ENCODE assay signal across 31 cellular contexts in the genomic region with DNA sequence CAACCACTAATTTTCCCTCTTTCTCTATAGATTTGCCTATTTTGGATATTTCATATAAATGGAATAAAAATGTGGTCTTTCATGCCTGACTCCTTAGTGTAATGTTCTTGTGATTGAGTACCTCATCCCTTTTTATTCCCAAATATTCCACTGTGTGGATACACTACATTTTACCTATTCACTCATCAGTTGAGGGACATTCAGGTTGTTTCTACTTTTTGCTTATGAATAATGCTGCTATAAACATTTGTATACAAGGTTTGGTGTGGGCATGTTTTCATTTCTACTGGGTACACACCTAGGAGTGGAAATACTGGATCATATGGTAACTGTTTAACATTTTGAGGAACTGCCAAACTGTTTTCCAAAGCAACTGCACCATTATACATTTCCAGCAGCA. TPM values are rescaled to one million over a fixed set of nuclear protein-coding genes. Genes with fewer than 3 reads are reported as not detected.
DNase-seq lines count a peak whose midpoint lies in the region; ATAC-seq, FAIRE-seq and TF ChIP-seq lines count a peak whose summit lies in the region.
"Had no signal": no experiment of that assay in that cellular context is flagged by ENCODE, and none has a peak within 500 bp of the region (broad histone marks: within the 10 kb centered on the region; RNA-seq: fewer than 3 reads in every experiment).

No MANE protein-coding gene starts in this region.

- H3F3A ChIP-seq in GM23248 (ENCODE audit: insufficient read depth), result peaks cover 51% of the 10 kb centered on the region

- no peak for TF ChIP-seq RAD21 in K562 (CRISPR knock-in tag; conservative IDR thresholded peaks at IDR 0.05 in 1 of 2, IDR thresholded peaks at IDR 0.05 in 1 of 2)

- H2AFZ ChIP-seq in GM23248, result no peak overlapping the region
- no peak overlapping the region for H2AFZ ChIP-seq in K562 (ENCODE audit: low read depth, low read length)

- H3K79me2 ChIP-seq in GM23248 (ENCODE audit: insufficient read depth) (peaks cover 86% of the 10 kb centered on the region), K562 (ENCODE audit: control insufficient read depth, insufficient read depth, low read length) (peaks cover 98% of the 10 kb centered on the region)

- intact Hi-C loops in K562 (cut with micrococcal nuclease), result no loop called here

- H3K4me3 ChIP-seq in GM23248, result no peak overlapping the region
- no peak overlapping the region for H3K4me3 ChIP-seq in K562
- no peak overlapping the region for H3K4me3 ChIP-seq in tibial nerve
- H3K4me3 ChIP-seq: esophagus muscularis mucosa, ovary, thyroid gland had no signal

- TF ChIP-seq POLR2A in K562 (conservative IDR thresholded peaks at IDR 0.05) (no peak), tibial nerve (IDR thresholded peaks at IDR 0.05) (no peak)

- no peaks in the 10 kb centered on the region for H3K9me3 ChIP-seq in GM23248 (ENCODE audit: low read depth)
- no peaks in the 10 kb centered on the region for H3K9me3 ChIP-seq in K562 (replicated peaks; ENCODE audit: control insufficient read depth, insufficient read depth, low read depth, low read length)
- H3K9me3 ChIP-seq in tibial nerve, result no peaks in the 10 kb centered on the region
- H3K9me3 ChIP-seq: esophagus muscularis mucosa, ovary, thyroid gland had no signal

- in situ Hi-C loops in GM23248 (cut with MboI) (no loop called here), K562 (cut with MboI) (loop anchor here (25.0 kb wide), 1 partner anchor 269 kb away; a partner anchor contains a TSS)

- H3K9me2 ChIP-seq in GM23248 (ENCODE audit: insufficient read depth), result no peaks in the 10 kb centered on the region

- CTCF ChIA-PET in K562 (lab: Yijun Ruan, JAX; ENCODE audit: low intra/inter-chr PET ratio), result no interaction called here

- H4K20me1 ChIP-seq in GM23248 (ENCODE audit: insufficient read depth) (peaks cover 5% of the 10 kb centered on the region; the same call in 1 of the 2 replicates), K562 (replicated peaks; ENCODE audit: control insufficient read depth, insufficient read depth, low read length) (no peaks in the 10 kb centered on the region)

- no peak for FAIRE-seq in K562 (lab: Jason Lieb, UNC)
- FAIRE-seq: bronchial epithelial cell, colon, frontal cortex had no signal

- peaks cover 61% of the 10 kb centered on the region for H3K4me1 Mint-ChIP-seq in activated T-cell treated with anti-CD3 and anti-CD28 coated beads, Interleukin-2, amount 50 U/mL, for 24 hours (ENCODE audit: low read depth)
- peaks cover 71% of the 10 kb centered on the region for H3K4me1 Mint-ChIP-seq in stimulated activated memory B cell treated with anti-CD40 and anti-IgM and Interleukin-4, amounts not matched to agents 10 μg/mL and 1 μg/mL and 100 μg/mL, for 72 hours

- TF ChIP-seq EP300 in K562 (IDR thresholded peaks at IDR 0.05; ENCODE audit: low read length), result no peak
- TF ChIP-seq EP300 in tibial nerve (IDR thresholded peaks at IDR 0.05), result no peak

- H3K4me2 ChIP-seq in GM23248 (ENCODE audit: unreplicated experiment) (peak overlapping the region; percentile 3), K562 (ENCODE audit: insufficient read depth, low read length) (no peak overlapping the region)

- no TSS peak for BruUV-seq in K562 (replicated peaks; lab: Mats Ljungman, UMichigan)

- H3K4me1 ChIP-seq in GM23248 (ENCODE audit: insufficient read depth) (peaks cover 50% of the 10 kb centered on the region), K562 (replicated peaks in 1 of 2; ENCODE audit: control insufficient read depth in 2 of 2, insufficient read depth in 2 of 2, low read length in 2 of 2) (peaks cover 11 to 40% of the 10 kb centered on the region in 2 experiments; a peak in 4 of 5 replicates), tibial nerve (peaks cover 0 to 76% (median 36%) of the 10 kb centered on the region in 4 donors)

- H3K27ac ChIP-seq in GM23248 (no peak overlapping the region), K562 (ENCODE audit: extremely low read depth, low read depth, low read length) (no peak overlapping the region), tibial nerve (no peak overlapping the region)
- H3K27ac ChIP-seq: ovary had no signal

- no peak for TF ChIP-seq CTCF in K562 (IDR thresholded peaks at IDR 0.05 in 2 of 3, conservative IDR thresholded peaks at IDR 0.05 in 1 of 3; ENCODE audit: insufficient read depth in 2 of 3, low read depth in 1 of 3, low read length in 3 of 3)
- TF ChIP-seq CTCF in tibial nerve (IDR thresholded peaks at IDR 0.05), result no peak

- H3K9me1 ChIP-seq in K562 (ENCODE audit: control insufficient read depth, insufficient read depth, low read length), result no peaks in the 10 kb centered on the region

- no peak overlapping the region for H3K4me3 Mint-ChIP-seq in activated T-cell treated with anti-CD3 and anti-CD28 coated beads, Interleukin-2, amount 50 U/mL, for 24 hours
- no peak overlapping the region for H3K4me3 Mint-ChIP-seq in stimulated activated memory B cell treated with anti-CD40 and anti-IgM and Interleukin-4, amounts not matched to agents 10 μg/mL and 1 μg/mL and 100 μg/mL, for 72 hours
- H3K4me3 Mint-ChIP-seq: activated CD4-positive, alpha-beta memory T cell treated with anti-CD3 and anti-CD28 coated beads for 36 hours; endodermal cell; H9; immature natural killer cell had no signal

- 0 out of 2 replicates have a peak, but pooled peaks cover 2% of the 10 kb centered on the region for H3K36me3 ChIP-seq in GM23248 (ENCODE audit: low read depth)
- no peaks in the 10 kb centered on the region; the same call in 2 of the 3 replicates for H3K36me3 ChIP-seq in K562 (ENCODE audit: control insufficient read depth, insufficient read depth, low read length)
- no peaks in the 10 kb centered on the region for H3K36me3 ChIP-seq in tibial nerve
- H3K36me3 ChIP-seq: esophagus muscularis mucosa, ovary, thyroid gland had no signal

- H3K9ac ChIP-seq in GM23248 (no peak overlapping the region), K562 (ENCODE audit: insufficient read depth in 1 of 2, low read depth in 2 of 2, low read length in 2 of 2) (no peak overlapping the region)

- ATAC-seq in K562 (no peak), HG03378 (IDR thresholded peaks at IDR 0.05; ENCODE audit: unreplicated experiment) (no peak)
- ATAC-seq in stimulated activated memory B cell treated with anti-CD40 and anti-IgM and Interleukin-4, amounts not matched to agents 10 μg/mL and 1 μg/mL and 100 μg/mL, for 72 hours, result no peak
- ATAC-seq: left lobe of liver, PC-3 had no signal

- DNase-seq in activated T-cell treated with anti-CD3 and anti-CD28 coated beads, Interleukin-2, amount 50 U/mL, for 24 hours, result no peak
- DNase-seq in activated T-cell treated with anti-CD3 and anti-CD28 coated beads, Interleukin-2, amount 50 U/mL, for 1 hour, result no peak
- DNase-seq in GM23248, result no peak
- no peak for DNase-seq in K562 (ENCODE audit: extremely low read depth in 1 of 4, low spot score in 3 of 4)
- DNase-seq in tibial nerve (ENCODE audit: low spot score in 2 of 2), result no peak
- DNase-seq in NK-92 treated with Interleukin-12 subunit alpha and Interleukin-12 subunit beta, amount 100 ng/mL, for 24 hours (lab: John Stamatoyannopoulos, UW), result no peak
- DNase-seq: 8988T; activated CD4-positive, alpha-beta memory T cell treated with anti-CD3 and anti-CD28 coated beads for 36 hours; amniotic stem cell; endodermal cell; H9; hippocampal formation; immature natural killer cell; naive B cell; NCI-H1417; NCI-H2081; NCI-H446; NCI-H82; ovary; PC-3; SHP77; stimulated activated CD4-positive, alpha-beta T cell treated with anti-CD3 and anti-CD28 coated beads, Interleukin-4, amount 100 ng/mL, for 4 hours; stimulated activated naive CD4-positive, alpha-beta T cell treated with Interleukin-2 at 50 U/mL for 16 hours; thyroid gland had no signal

- H3K27ac Mint-ChIP-seq in activated T-cell treated with anti-CD3 and anti-CD28 coated beads, Interleukin-2, amount 50 U/mL, for 24 hours, result peak overlapping the region; percentile 11
- peak overlapping the region; percentile 0 for H3K27ac Mint-ChIP-seq in stimulated activated memory B cell treated with anti-CD40 and anti-IgM and Interleukin-4, amounts not matched to agents 10 μg/mL and 1 μg/mL and 100 μg/mL, for 72 hours
- H3K27ac Mint-ChIP-seq: activated CD4-positive, alpha-beta memory T cell treated with anti-CD3 and anti-CD28 coated beads for 36 hours; endodermal cell; H9; immature natural killer cell had no signal

- H3K27me3 ChIP-seq in GM23248 (replicated peaks; ENCODE audit: insufficient read depth), result no peaks in the 10 kb centered on the region
- H3K27me3 ChIP-seq in K562 (ENCODE audit: control insufficient read depth in 2 of 2, insufficient read depth in 2 of 2, low read length in 2 of 2), result no peaks in the 10 kb centered on the region
- no peaks in the 10 kb centered on the region for H3K27me3 ChIP-seq in tibial nerve
- H3K27me3 ChIP-seq: esophagus muscularis mucosa, ovary, thyroid gland had no signal

- no peaks in the 10 kb centered on the region for H3K27me3 Mint-ChIP-seq in activated T-cell treated with anti-CD3 and anti-CD28 coated beads, Interleukin-2, amount 50 U/mL, for 24 hours
- no peaks in the 10 kb centered on the region for H3K27me3 Mint-ChIP-seq in stimulated activated memory B cell treated with anti-CD40 and anti-IgM and Interleukin-4, amounts not matched to agents 10 μg/mL and 1 μg/mL and 100 μg/mL, for 72 hours
- H3K27me3 Mint-ChIP-seq: activated CD4-positive, alpha-beta memory T cell treated with anti-CD3 and anti-CD28 coated beads for 36 hours had no signal

- H3K36me3 Mint-ChIP-seq in activated T-cell treated with anti-CD3 and anti-CD28 coated beads, Interleukin-2, amount 50 U/mL, for 24 hours (ENCODE audit: low read depth), result peaks cover 16% of the 10 kb centered on the region
- peaks cover 6% of the 10 kb centered on the region for H3K36me3 Mint-ChIP-seq in stimulated activated memory B cell treated with anti-CD40 and anti-IgM and Interleukin-4, amounts not matched to agents 10 μg/mL and 1 μg/mL and 100 μg/mL, for 72 hours
- H3K36me3 Mint-ChIP-seq: immature natural killer cell had no signal

- POLR2A ChIA-PET in K562 (lab: Yijun Ruan, JAX), result no interaction called here

- no peaks in the 10 kb centered on the region for H3K9me3 Mint-ChIP-seq in activated T-cell treated with anti-CD3 and anti-CD28 coated beads, Interleukin-2, amount 50 U/mL, for 24 hours
- no peaks in the 10 kb centered on the region for H3K9me3 Mint-ChIP-seq in stimulated activated memory B cell treated with anti-CD40 and anti-IgM and Interleukin-4, amounts not matched to agents 10 μg/mL and 1 μg/mL and 100 μg/mL, for 72 hours
- H3K9me3 Mint-ChIP-seq: activated CD4-positive, alpha-beta memory T cell treated with anti-CD3 and anti-CD28 coated beads for 36 hours; endodermal cell; H9; immature natural killer cell had no signal

RNA-seq across cellular contexts. Expression of a gene that starts 5.1 kb away (rescaled TPM):
- 7.5 and 11.8 TPM in 2 replicates for total RNA-seq in GM23248 (2014; rRNA removed; shearing (Covaris generic))
- polyA plus RNA-seq in GM23248 (2016; fragmentation: Nextera tagmentation; extraction: Ambion mirVana) (13.4 and 14.0 TPM in 2 replicates), K562 (2011; rRNA removed) (4.7 and 7.9 TPM in 2 replicates), K562 (2014; fragmentation: Illumina TruSeq; extraction: Trizol) (11.3 and 12.2 TPM in 2 replicates), K562 (2014; fragmentation: Nextera tagmentation; extraction: Ambion mirVana) (1 to 10 TPM; 5.5 to 6.1 TPM), K562 (2014; rRNA removed) (10.0 and 11.2 TPM in 2 replicates)
- total RNA-seq in K562 (2011; cell fraction: chromatin; rRNA removed; ENCODE audit: low replicate concordance), result 1.9 and 5.9 TPM in 2 replicates
- total RNA-seq in K562 (2011; cell fraction: nucleolus; rRNA removed), result 1.5 and 1.6 TPM in 2 replicates
- total RNA-seq in K562 (2011; cell fraction: nucleoplasm; rRNA removed), result 2.6 and 4.3 TPM in 2 replicates
- total RNA-seq in K562 (2014; rRNA removed) (6.4 and 6.9 TPM in 2 replicates), K562 (2014; rRNA removed; fragmentation: Illumina TruSeq; extraction: Trizol) (8.8 and 10.0 TPM in 2 replicates), K562 (2015; rRNA removed; fragmentation: Illumina TruSeq; extraction: Trizol) (8.3 and 8.4 TPM in 2 replicates), K562 (2021) (4.2 and 5.6 TPM in 2 replicates), tibial nerve (10 to 100 TPM; 10.2 to 27.1 (median 15.5) TPM)
- 0.70 and 1.5 TPM in 2 replicates for polyA plus RNA-seq in K562 (2011; cell fraction: cytosol; rRNA removed)
- polyA plus RNA-seq in K562 (2011; cell fraction: nucleus; rRNA removed), result 2.5 and 3.2 TPM in 2 replicates
- 6.2 and 6.7 TPM in 2 replicates for polyA plus RNA-seq in K562 (2012)
- 3.2 and 3.5 TPM in 2 replicates for polyA minus RNA-seq in K562 (2011; rRNA and poly(A)+ RNA removed)
- 1.9 and 2.6 TPM in 2 replicates for polyA minus RNA-seq in K562 (2011; cell fraction: cytosol; rRNA and poly(A)+ RNA removed)
- polyA minus RNA-seq in K562 (2011; cell fraction: nucleus; rRNA and poly(A)+ RNA removed), result 2.4 and 4.1 TPM in 2 replicates

RNA-seq across cellular contexts. Expression of a gene that starts 37.1 kb away (rescaled TPM):
- 36.1 and 43.8 TPM in 2 replicates for total RNA-seq in GM23248 (2014; rRNA removed; shearing (Covaris generic))
- 39.9 and 42.7 TPM in 2 replicates for polyA plus RNA-seq in GM23248 (2016; fragmentation: Nextera tagmentation; extraction: Ambion mirVana)
- 23.9 and 37.6 TPM in 2 replicates for total RNA-seq in K562 (2011; cell fraction: chromatin; rRNA removed; ENCODE audit: low replicate concordance)
- 21.8 and 23.3 TPM in 2 replicates for total RNA-seq in K562 (2011; cell fraction: nucleolus; rRNA removed)
- 22.6 and 28.2 TPM in 2 replicates for total RNA-seq in K562 (2011; cell fraction: nucleoplasm; rRNA removed)
- total RNA-seq in K562 (2014; rRNA removed), result 25.3 and 27.6 TPM in 2 replicates
- total RNA-seq in K562 (2014; rRNA removed; fragmentation: Illumina TruSeq; extraction: Trizol), result 33.4 and 42.4 TPM in 2 replicates
- total RNA-seq in K562 (2015; rRNA removed; fragmentation: Illumina TruSeq; extraction: Trizol), result 27.6 and 30.4 TPM in 2 replicates
- 37.5 and 46.6 TPM in 2 replicates for total RNA-seq in K562 (2021)
- polyA plus RNA-seq in K562 (2011; rRNA removed), result 35.2 and 35.5 TPM in 2 replicates
- polyA plus RNA-seq in K562 (2011; cell fraction: cytosol; rRNA removed), result 21.9 and 24.0 TPM in 2 replicates
- 18.7 and 20.7 TPM in 2 replicates for polyA plus RNA-seq in K562 (2011; cell fraction: nucleus; rRNA removed)
- 32.5 and 37.9 TPM in 2 replicates for polyA plus RNA-seq in K562 (2012)
- 51.2 and 54.4 TPM in 2 replicates for polyA plus RNA-seq in K562 (2014; fragmentation: Illumina TruSeq; extraction: Trizol)
- 10 to 100 TPM; 30.4 to 36.8 TPM for polyA plus RNA-seq in K562 (2014; fragmentation: Nextera tagmentation; extraction: Ambion mirVana)
- polyA plus RNA-seq in K562 (2014; rRNA removed), result 24.7 and 27.6 TPM in 2 replicates
- 52.2 and 62.7 TPM in 2 replicates for polyA minus RNA-seq in K562 (2011; rRNA and poly(A)+ RNA removed)
- 18.8 and 29.8 TPM in 2 replicates for polyA minus RNA-seq in K562 (2011; cell fraction: cytosol; rRNA and poly(A)+ RNA removed)
- 23.0 and 28.3 TPM in 2 replicates for polyA minus RNA-seq in K562 (2011; cell fraction: nucleus; rRNA and poly(A)+ RNA removed)
- total RNA-seq in tibial nerve, result 100 to 1,000 TPM in 2 of 4 donors, 10 to 100 TPM in 2; 54.6 to 118 (median 98.6) TPM
